8 cellular contexts compared by ENCODE assay signal in genomic region chr9:75086443-75087278, GRCh38. TPM values are rescaled to one million over a fixed set of nuclear protein-coding genes. Genes with fewer than 3 reads are reported as not detected.
A peak's percentile ranks its signal among the peaks of the same experiment; 100 is the strongest.
DNase-seq lines count a peak whose midpoint lies in the region; ATAC-seq and TF ChIP-seq lines count a peak whose summit lies in the region.

No MANE protein-coding gene starts in this region.

- H3K4me2 ChIP-seq in DOHH2 (ENCODE audit: low read length): peak overlapping the region; percentile 96

- H3K4me1 ChIP-seq in DOHH2 (ENCODE audit: control insufficient read depth, low read length) (peaks cover 31% of the 10 kb centered on the region), SJSA1 (replicated peaks) (peaks cover 18% of the 10 kb centered on the region)

- H3K27me3 ChIP-seq in DOHH2 (ENCODE audit: control insufficient read depth, low read length) (no peaks in the 10 kb centered on the region), SJSA1 (replicated peaks) (no peaks in the 10 kb centered on the region)

- no peak for ATAC-seq in HG03571 (IDR thresholded peaks at IDR 0.05; ENCODE audit: unreplicated experiment)
- no peak for ATAC-seq in activated CD4-positive, CD25-positive, alpha-beta regulatory T cell treated with anti-CD3 and anti-CD28 coated beads, Interleukin-2, amount 50 U/mL, for 24 hours

- no peaks in the 10 kb centered on the region for H3K9me3 ChIP-seq in DOHH2 (ENCODE audit: control insufficient read depth, insufficient read depth, low read length)
- H3K9me3 ChIP-seq in SJSA1 (replicated peaks): no peaks in the 10 kb centered on the region

- DNase-seq in SJSA1 (ENCODE audit: low read depth in 1 of 2, low spot score in 2 of 2) (peak in 1 of 2 experiments; percentile 23), epithelial cell of proximal tubule (ENCODE audit: low read depth) (no peak), osteocyte (ENCODE audit: extremely low spot score, unreplicated experiment) (no peak), GDM1 (lab: John Stamatoyannopoulos, UW) (no peak), head of caudate nucleus (no peak)

- H3K27ac ChIP-seq in DOHH2 (ENCODE audit: low read depth, low read length) (no peak overlapping the region), SJSA1 (peak overlapping the region; percentile 49)

- H3K79me2 ChIP-seq in DOHH2 (ENCODE audit: control insufficient read depth, low read length): peaks cover 30% of the 10 kb centered on the region

- TF ChIP-seq CTCF in DOHH2 (IDR thresholded peaks at IDR 0.05; ENCODE audit: low read depth, low read length, poor library complexity, severe bottlenecking) (no peak), epithelial cell of proximal tubule (conservative IDR thresholded peaks at IDR 0.05; ENCODE audit: low read depth, low read length) (no peak), osteocyte (IDR thresholded peaks at IDR 0.05) (no peak)

- H3K9me3 Mint-ChIP-seq in osteocyte (ENCODE audit: unreplicated experiment): no peaks in the 10 kb centered on the region

- intact Hi-C loops in head of caudate nucleus (cut with DNase I): loop anchor here (5.0 to 10.0 kb wide), 2 partner anchors 48 to 59 kb away; partner anchors contain the start of gene CARNMT1

- peaks cover 38% of the 10 kb centered on the region for H3K4me1 Mint-ChIP-seq in osteocyte (ENCODE audit: unreplicated experiment)

- peak overlapping the region; percentile 87 for H3K27ac Mint-ChIP-seq in osteocyte (ENCODE audit: unreplicated experiment)

- no peaks in the 10 kb centered on the region for H3F3A ChIP-seq in DOHH2 (ENCODE audit: control insufficient read depth, insufficient read depth)

- no peaks in the 10 kb centered on the region for H3K9me2 ChIP-seq in DOHH2 (replicated peaks; ENCODE audit: control insufficient read depth, low read length)

- H3K36me3 ChIP-seq in DOHH2 (ENCODE audit: control insufficient read depth, low read length): peaks cover 2% of the 10 kb centered on the region; the same call in 1 of the 2 replicates
- H3K36me3 ChIP-seq in SJSA1: peaks cover 6% of the 10 kb centered on the region

- H3K27me3 Mint-ChIP-seq in osteocyte (ENCODE audit: unreplicated experiment): no peaks in the 10 kb centered on the region

- peak overlapping the region; percentile 93 for H3K4me3 Mint-ChIP-seq in osteocyte (ENCODE audit: unreplicated experiment)

- peaks cover 12% of the 10 kb centered on the region for H4K20me1 ChIP-seq in DOHH2 (ENCODE audit: control insufficient read depth, insufficient read depth, low read depth, low read length)

- peaks cover 7% of the 10 kb centered on the region for H3K36me3 Mint-ChIP-seq in osteocyte (ENCODE audit: unreplicated experiment)

- peak overlapping the region; percentile 99 for H3K4me3 ChIP-seq in DOHH2 (ENCODE audit: low read length)
- peak overlapping the region; percentile 90 for H3K4me3 ChIP-seq in SJSA1
- peak overlapping the region; percentile 81 for H3K4me3 ChIP-seq in epithelial cell of proximal tubule (ENCODE audit: low read depth, low read length)

RNA-seq across cellular contexts. Expression of gene NMRK1, which starts 1.3 kb away (rescaled TPM):
- 9.8 and 14.1 TPM in 2 replicates for total RNA-seq in SJSA1 (2014; rRNA removed; shearing (Covaris generic))
- total RNA-seq in epithelial cell of proximal tubule (10.0 and 17.0 TPM in 2 replicates), osteocyte (11.4 and 11.9 TPM in 2 replicates)

RNA-seq across cellular contexts. Expression of gene OSTF1, which starts 1.7 kb away (rescaled TPM):
- total RNA-seq in SJSA1 (2014; rRNA removed; shearing (Covaris generic)): 40.2 and 54.9 TPM in 2 replicates
- total RNA-seq in epithelial cell of proximal tubule (21.0 and 31.0 TPM in 2 replicates), osteocyte (21.4 and 21.8 TPM in 2 replicates)

RNA-seq across cellular contexts. Expression of gene CARNMT1, which starts 58.6 kb away (rescaled TPM):
- total RNA-seq in SJSA1 (2014; rRNA removed; shearing (Covaris generic)): 24.2 and 25.4 TPM in 2 replicates
- total RNA-seq in epithelial cell of proximal tubule: 18.4 and 24.2 TPM in 2 replicates
- 13.4 and 14.1 TPM in 2 replicates for total RNA-seq in osteocyte
